Comparison of ENCODE assay signal across 8 cellular contexts in genomic region chr6:166488081-166488685, GRCh38.
DNase-seq lines count a peak whose midpoint lies in the region; ATAC-seq, FAIRE-seq and TF ChIP-seq lines count a peak whose summit lies in the region.

No MANE protein-coding gene starts in this region.

- H3K27me3 ChIP-seq in astrocyte (ENCODE audit: insufficient read depth, low read length) = no peaks in the 10 kb centered on the region

- DNase-seq in T-helper 22 cell (ENCODE audit: low read depth) (peak; percentile 73), astrocyte (ENCODE audit: low read depth) (no peak), medulla oblongata (ENCODE audit: extremely low spot score) (peak; percentile 72), islet precursor cell (no peak), NCI-H187 treated with DMSO at 0.1 percent for 48 hours (lab: John Stamatoyannopoulos, UW) (no peak)
- DNase-seq in stimulated activated CD8-positive, alpha-beta memory T cell treated with anti-CD3 and anti-CD28 coated beads, Interleukin-4, amount 100 ng/mL, for 48 hours = peak; percentile 75

- peak overlapping the region; percentile 6 for H3K4me2 ChIP-seq in astrocyte (ENCODE audit: low read length)

- peaks cover 7% of the 10 kb centered on the region for H3K4me1 ChIP-seq in astrocyte (ENCODE audit: insufficient read depth, low read length)

- H3K4me3 Mint-ChIP-seq in astrocyte (ENCODE audit: unreplicated experiment) = no peak overlapping the region

- H3K4me3 ChIP-seq in astrocyte (ENCODE audit: insufficient read depth, low read depth, low read length) = no peak overlapping the region

- no peak for FAIRE-seq in astrocyte (lab: Jason Lieb, UNC)

- no peak overlapping the region for H2AFZ ChIP-seq in astrocyte (ENCODE audit: low read depth, low read length)

- ATAC-seq in GM18861 (IDR thresholded peaks at IDR 0.05; ENCODE audit: unreplicated experiment) (peak; percentile 73), HG02981 (IDR thresholded peaks at IDR 0.05; ENCODE audit: unreplicated experiment) (peak; percentile 88)

- TF ChIP-seq CTCF in astrocyte (IDR thresholded peaks at IDR 0.05; ENCODE audit: insufficient read depth, low read depth, low read length) = no peak

- no peaks in the 10 kb centered on the region for H4K20me1 ChIP-seq in astrocyte (ENCODE audit: insufficient read depth, low read length)

- no peaks in the 10 kb centered on the region for H3K27me3 Mint-ChIP-seq in astrocyte (ENCODE audit: low read depth, unreplicated experiment)

- H3K27ac Mint-ChIP-seq in astrocyte (ENCODE audit: unreplicated experiment) = no peak overlapping the region

- no peaks in the 10 kb centered on the region for H3K79me2 ChIP-seq in astrocyte (ENCODE audit: insufficient read depth, low read length)

- no peak overlapping the region for H3K9ac ChIP-seq in astrocyte (ENCODE audit: low read length)

- no peaks in the 10 kb centered on the region for H3K9me3 ChIP-seq in astrocyte (ENCODE audit: insufficient read depth, low read depth, low read length)

- H3K36me3 ChIP-seq in astrocyte (ENCODE audit: insufficient read depth, low read length) = no peaks in the 10 kb centered on the region

- no peak overlapping the region for H3K27ac ChIP-seq in astrocyte (ENCODE audit: low read depth, low read length)

- H3K9me3 Mint-ChIP-seq in astrocyte (ENCODE audit: unreplicated experiment) = peaks cover 2% of the 10 kb centered on the region

- H3K4me1 Mint-ChIP-seq in astrocyte (ENCODE audit: low read depth, unreplicated experiment) = peaks cover 3% of the 10 kb centered on the region

- H3K36me3 Mint-ChIP-seq in astrocyte (ENCODE audit: low read depth, unreplicated experiment) = peaks cover 31% of the 10 kb centered on the region

Comparison
In these comparisons a context has a peak if more than half of its experiments do, and no peak if none do; other contexts are left out.
1. DNase-seq: peak in T-helper 22 cell (single experiment), medulla oblongata (single experiment) and stimulated activated CD8-positive, alpha-beta memory T cell treated with anti-CD3 and anti-CD28 coated beads, Interleukin-4, amount 100 ng/mL, for 48 hours (single experiment); none in astrocyte (single experiment), islet precursor cell (single experiment) and NCI-H187 treated with DMSO at 0.1 percent for 48 hours (single experiment).